Comparison of ENCODE assay signal across 1 cellular context in genomic region chr11:66843776-66844495, GRCh38.
TF ChIP-seq lines count a peak whose summit lies in the region.

No MANE protein-coding gene starts in this region.

TF ChIP-seq in HepG2, 621 proteins besides CTCF, POLR2A, EP300 and RAD21 (continued from another document):
- TF ChIP-seq ETV5 (CRISPR knock-in tag; IDR thresholded peaks at IDR 0.05; ENCODE audit: borderline replicate concordance) = no peak
- TF ChIP-seq ZFP41 (CRISPR knock-in tag; IDR thresholded peaks at IDR 0.05; ENCODE audit: borderline replicate concordance) = 0 out of 2 replicates have a peak, but pooled peaks have one; percentile 45
- TF ChIP-seq U2AF1 (optimal IDR thresholded peaks at IDR 0.05; ENCODE audit: low read depth, low read length) = peak; percentile 16
- TF ChIP-seq GLI4 (CRISPR knock-in tag; IDR thresholded peaks at IDR 0.05; ENCODE audit: borderline replicate concordance) = 0 out of 2 replicates have a peak, but pooled peaks have one; percentile 6
- TF ChIP-seq NFATC3 (CRISPR knock-in tag; IDR thresholded peaks at IDR 0.05) = no peak
- TF ChIP-seq KDM5A (IDR thresholded peaks at IDR 0.05; ENCODE audit: borderline replicate concordance, low read length) = peak; percentile 79; the same call in 1 of the 2 replicates
- TF ChIP-seq ZKSCAN5 (CRISPR knock-in tag; IDR thresholded peaks at IDR 0.05) = peak; percentile 45; the same call in 1 of the 2 replicates
- TF ChIP-seq HNRNPH1 (optimal IDR thresholded peaks at IDR 0.05; ENCODE audit: low read depth, low read length) = peak; percentile 38
- TF ChIP-seq ZNF674 (CRISPR knock-in tag; IDR thresholded peaks at IDR 0.05; ENCODE audit: low read depth) = no peak
- peak; percentile 33; the same call in 1 of the 2 replicates for TF ChIP-seq ZNF546 (CRISPR knock-in tag; conservative IDR thresholded peaks at IDR 0.05)
- TF ChIP-seq ZNF343 (CRISPR knock-in tag; IDR thresholded peaks at IDR 0.05) = no peak
- TF ChIP-seq E2F5 (CRISPR knock-in tag; conservative IDR thresholded peaks at IDR 0.05) = 0 out of 2 replicates have a peak, but pooled peaks have one; percentile 4
- TF ChIP-seq SOX5 (CRISPR knock-in tag; IDR thresholded peaks at IDR 0.05; ENCODE audit: borderline replicate concordance) = no peak
- TF ChIP-seq ZNF468 (CRISPR knock-in tag; IDR thresholded peaks at IDR 0.05) = 0 out of 2 replicates have a peak, but pooled peaks have one; percentile 18
- peak; percentile 13; the same call in 1 of the 2 replicates for TF ChIP-seq AKAP8 (CRISPR knock-in tag; IDR thresholded peaks at IDR 0.05)
- 0 out of 2 replicates have a peak, but pooled peaks have one; percentile 4 for TF ChIP-seq SALL1 (CRISPR knock-in tag; IDR thresholded peaks at IDR 0.05)
- TF ChIP-seq ZNF572 (CRISPR knock-in tag; IDR thresholded peaks at IDR 0.05) = 0 out of 2 replicates have a peak, but pooled peaks have one; percentile 41
- TF ChIP-seq KDM2A (CRISPR knock-in tag; IDR thresholded peaks at IDR 0.05; ENCODE audit: borderline replicate concordance, low read depth) = peak; percentile 32; the same call in 1 of the 2 replicates
- 0 out of 2 replicates have a peak, but pooled peaks have one; percentile 0 for TF ChIP-seq NR0B2 (CRISPR knock-in tag; IDR thresholded peaks at IDR 0.05)
- TF ChIP-seq ZNF788 (CRISPR knock-in tag; IDR thresholded peaks at IDR 0.05; ENCODE audit: borderline replicate concordance) = 0 out of 2 replicates have a peak, but pooled peaks have one; percentile 62
